Comparison of ENCODE assay signal across 11 cellular contexts in the genomic region with DNA sequence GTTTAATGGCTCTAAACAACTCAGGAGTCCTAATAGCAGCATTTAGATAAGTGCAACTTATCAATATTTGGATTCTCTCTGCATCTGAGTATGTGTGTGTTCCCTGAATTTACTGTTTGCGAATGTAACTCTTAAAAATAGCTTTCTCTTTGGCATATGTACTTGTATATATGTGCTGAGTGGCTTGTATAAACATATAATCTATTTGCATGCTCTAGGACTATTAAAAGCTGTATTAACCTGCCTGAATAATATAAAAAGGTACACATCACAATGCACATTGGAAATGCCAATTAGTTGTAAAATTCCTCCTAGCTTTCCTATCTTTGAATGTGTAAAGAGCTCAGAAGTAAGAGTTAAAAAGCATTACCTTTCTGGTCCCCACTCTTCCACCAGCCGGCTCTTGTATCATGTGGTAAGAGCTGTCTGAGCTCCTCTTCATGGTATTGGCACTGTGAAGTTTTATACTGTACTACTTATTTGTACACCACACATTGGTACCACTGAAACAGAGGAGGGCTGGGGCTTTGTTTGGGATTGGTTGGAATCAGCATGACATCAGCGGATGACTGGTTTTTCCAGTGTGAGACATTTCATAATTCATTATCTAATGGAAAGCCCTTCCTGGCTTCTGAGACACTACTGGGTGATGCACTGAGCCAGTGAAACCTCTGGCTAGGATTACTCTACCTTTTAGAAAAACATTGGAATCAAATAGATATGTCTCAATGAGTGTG. TPM values are rescaled to one million over a fixed set of nuclear protein-coding genes. Genes with fewer than 3 reads are reported as not detected.
DNase-seq lines count a peak whose midpoint lies in the region; ATAC-seq and TF ChIP-seq lines count a peak whose summit lies in the region.
"Had no signal": no experiment of that assay in that cellular context is flagged by ENCODE, and none has a peak within 500 bp of the region (broad histone marks: within the 10 kb centered on the region; RNA-seq: fewer than 3 reads in every experiment).

A gene (minus strand): TSS at position 456 of the 737 bp plus-strand sequence. CDS start 2,716 bp downstream, outside the sequence.

- H3K36me3 Mint-ChIP-seq in Calu3 (ENCODE audit: insufficient read depth, unreplicated experiment) (peaks cover 64% of the 10 kb centered on the region), nephron progenitor cell (ENCODE audit: low read depth) (no peaks in the 10 kb centered on the region)

- H3K4me1 ChIP-seq in SJSA1 (replicated peaks) (peaks cover 55% of the 10 kb centered on the region), prostate gland (replicated peaks) (peaks cover 3% of the 10 kb centered on the region)

- H3K36me3 ChIP-seq in SJSA1 (peaks cover 11% of the 10 kb centered on the region), prostate gland (no peaks in the 10 kb centered on the region)

- H3K4me3 Mint-ChIP-seq in Calu3 (ENCODE audit: low read depth, unreplicated experiment), result peak within 1 kb of the TSS; percentile 87
- peak within 1 kb of the TSS; percentile 83 for H3K4me3 Mint-ChIP-seq in nephron progenitor cell

- no peak for TF ChIP-seq CTCF in Calu3 (IDR thresholded peaks at IDR 0.05; ENCODE audit: unreplicated experiment)
- no peak for TF ChIP-seq CTCF in nephron progenitor cell (IDR thresholded peaks at IDR 0.05)
- no peak for TF ChIP-seq CTCF in prostate gland (IDR thresholded peaks at IDR 0.05)

- DNase-seq in Calu3, result peak; percentile 77
- DNase-seq in SJSA1 (ENCODE audit: low read depth in 1 of 2, low spot score in 2 of 2), result peak in 1 of 2 experiments; percentile 27
- peak; percentile 99 for DNase-seq in fibroblast of peridontal ligament (ENCODE audit: extremely low read depth)
- no peak for DNase-seq in nephron progenitor cell
- no peak for DNase-seq in prostate gland (ENCODE audit: low spot score)
- DNase-seq in activated CD4-positive, CD25-positive, alpha-beta regulatory T cell treated with anti-CD3 and anti-CD28 coated beads, Interleukin-2, amount 50 U/mL, for 72 hours, result no peak
- no peak for DNase-seq in effector CD4-positive, alpha-beta T cell
- DNase-seq: activated CD4-positive, alpha-beta T cell treated with anti-CD3 and anti-CD28 coated beads for 4 hours; COR-L47; NCI-H510A treated with DMSO at 0.1 percent for 48 hours had no signal

- 47% methylated on average over 3 of the region's 3 CpGs for WGBS in prostate gland

- H3K4me3 ChIP-seq in SJSA1 (no peak within 1 kb of the TSS; the same call in 1 of the 2 replicates), prostate gland (no peak within 1 kb of the TSS)

- H3K27me3 ChIP-seq in SJSA1 (replicated peaks) (no peaks in the 10 kb centered on the region), prostate gland (replicated peaks; ENCODE audit: insufficient read depth) (no peaks in the 10 kb centered on the region)

- intact Hi-C loops in Calu3 (cut with micrococcal nuclease; ENCODE audit: unreplicated experiment) (loop anchor here (1.0 to 5.0 kb wide), 3 partner anchors 516 to 941 kb away; no protein-coding TSS in a partner anchor), prostate gland (cut with DNase I) (loop anchor here (5.0 to 10.0 kb wide), 3 partner anchors 1098 to 1468 kb away; no protein-coding TSS in a partner anchor)

- H3K27ac ChIP-seq in SJSA1 (0 out of 2 replicates have a peak within 1 kb of the TSS, but pooled peaks have one; percentile 92), prostate gland (no peak within 1 kb of the TSS)

- peak within 1 kb of the TSS; percentile 86 for H3K27ac Mint-ChIP-seq in Calu3 (ENCODE audit: unreplicated experiment)
- H3K27ac Mint-ChIP-seq in nephron progenitor cell, result no peak within 1 kb of the TSS

- no peak for ATAC-seq in HG03025 (IDR thresholded peaks at IDR 0.05; ENCODE audit: low FRiP score, unreplicated experiment)

- CTCF ChIA-PET in Calu3 (lab: Charles Lee), result interaction anchor here (0.7 to 2.3 kb wide), 8 partner anchors 8 to 1471 kb away, joined by 3 to 11 read pairs (median 3); no protein-coding TSS in a partner anchor

- no peaks in the 10 kb centered on the region for H3K9me3 Mint-ChIP-seq in Calu3 (ENCODE audit: low read depth, unreplicated experiment)
- H3K9me3 Mint-ChIP-seq in nephron progenitor cell, result no peaks in the 10 kb centered on the region

- no peaks in the 10 kb centered on the region for H3K27me3 Mint-ChIP-seq in Calu3 (ENCODE audit: unreplicated experiment)
- peaks cover 71% of the 10 kb centered on the region for H3K27me3 Mint-ChIP-seq in nephron progenitor cell (ENCODE audit: low read depth, poor library complexity)

- H3K4me1 Mint-ChIP-seq in Calu3 (ENCODE audit: low read depth, unreplicated experiment) (peaks cover 61% of the 10 kb centered on the region), nephron progenitor cell (peaks cover 78% of the 10 kb centered on the region)

- H3K9me3 ChIP-seq in SJSA1 (replicated peaks), result no peaks in the 10 kb centered on the region
- H3K9me3 ChIP-seq in prostate gland, result no peaks in the 10 kb centered on the region

- TF ChIP-seq POLR2A in prostate gland (IDR thresholded peaks at IDR 0.05), result no peak

- BruUV-seq in Calu3 (replicated peaks; lab: Mats Ljungman, UMichigan), result TSS peak; percentile 72

RNA-seq across cellular contexts. Expression of the gene that starts here (rescaled TPM):
- total RNA-seq in Calu3 (2022) (44.5 and 68.9 TPM in 2 replicates), prostate gland (1 to 10 TPM in 1 of 2 donors, under 1 TPM in 1; 0.73 to 6.6 TPM)
- 14.3 and 20.2 TPM in 2 replicates for total RNA-seq in SJSA1 (2014; rRNA removed; shearing (Covaris generic))

Comparison
In these comparisons a context has a peak if more than half of its experiments do, and no peak if none do; other contexts are left out.
1. DNase-seq: peak in Calu3 (single experiment) and fibroblast of peridontal ligament (single experiment); none in nephron progenitor cell (single experiment), prostate gland (single experiment), activated CD4-positive, CD25-positive, alpha-beta regulatory T cell treated with anti-CD3 and anti-CD28 coated beads, Interleukin-2, amount 50 U/mL, for 72 hours (single experiment) and effector CD4-positive, alpha-beta T cell (single experiment).